1 cellular context compared by ENCODE assay signal in the genomic region with DNA sequence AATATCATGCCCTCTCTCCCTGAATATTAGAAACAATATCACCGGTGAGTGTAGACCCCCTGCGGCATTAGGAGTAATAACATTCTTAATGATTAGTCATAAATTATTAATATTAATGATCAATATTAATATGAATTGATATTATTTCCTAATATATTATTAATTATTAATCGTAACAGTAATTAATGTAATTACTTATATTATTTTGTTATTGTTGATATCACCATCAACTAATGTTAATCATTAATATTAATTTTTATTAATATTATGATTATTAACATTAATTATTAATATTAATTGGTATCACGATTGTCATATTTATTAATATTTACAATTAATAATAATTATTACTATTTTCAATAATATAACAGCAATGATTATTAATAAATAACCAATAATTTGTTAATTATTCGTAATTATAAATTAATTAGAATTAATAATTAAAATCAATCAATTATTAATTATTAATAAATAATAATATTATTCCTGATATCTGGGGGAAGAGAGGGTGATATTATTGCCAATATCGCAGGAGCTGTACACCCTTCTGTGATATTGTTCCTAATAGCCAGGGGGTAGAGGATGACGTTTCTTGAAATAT.
TF ChIP-seq lines count a peak whose summit lies in the region.

No MANE protein-coding gene starts in this region.

TF ChIP-seq in HEK293T, 16 proteins besides CTCF, POLR2A, EP300 and RAD21 (continued from another document):
- peak; percentile 21; the same call in 1 of the 2 replicates for TF ChIP-seq NFRKB (IDR thresholded peaks at IDR 0.05)
- 0 out of 2 replicates have a peak, but pooled peaks have one; percentile 72 for TF ChIP-seq FOXK2 (IDR thresholded peaks at IDR 0.05)
- no peak for TF ChIP-seq L3MBTL2 (conservative IDR thresholded peaks at IDR 0.05)
TF ChIP-seq in HEK293T: peak in this region for 3.
